Comparison of ENCODE assay signal across 13 cellular contexts in the genomic region with DNA sequence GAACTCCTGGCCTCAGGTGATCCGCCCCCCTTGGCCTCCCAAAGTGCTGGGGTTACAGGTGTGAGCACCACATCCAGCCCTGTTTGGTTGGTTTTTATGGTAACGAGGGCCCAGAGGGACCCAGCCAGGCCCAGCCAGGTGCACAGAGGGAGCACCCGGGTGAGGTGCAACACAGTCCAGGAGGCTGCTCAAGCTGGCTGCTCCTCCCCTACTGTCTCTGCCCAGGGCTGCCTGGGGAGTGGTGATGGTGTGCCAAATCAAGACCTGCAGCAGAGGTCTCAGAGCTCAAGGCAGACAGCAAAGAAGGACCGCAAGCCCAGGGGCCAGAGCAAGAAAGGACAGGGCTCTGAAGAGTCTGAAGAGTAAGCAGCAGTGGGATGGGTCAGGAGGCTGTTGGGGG. TPM values are rescaled to one million over a fixed set of nuclear protein-coding genes. Genes with fewer than 3 reads are reported as not detected.
DNase-seq lines count a peak whose midpoint lies in the region; TF ChIP-seq lines count a peak whose summit lies in the region.
"Had no signal": no experiment of that assay in that cellular context is flagged by ENCODE, and none has a peak within 500 bp of the region (broad histone marks: within the 10 kb centered on the region; RNA-seq: fewer than 3 reads in every experiment).

No MANE protein-coding gene starts in this region.

- H3K27ac ChIP-seq in HUES64 (ENCODE audit: low read depth, low read length) (peak overlapping the region; percentile 49; the same call in 1 of the 2 replicates), osteoblast (ENCODE audit: low read depth, low read length) (no peak overlapping the region), OCI-LY7 (ENCODE audit: low read depth, low read length, poor library complexity, severe bottlenecking) (no peak overlapping the region)

- CTCF ChIA-PET in OCI-LY7 (lab: Charles Lee; ENCODE audit: unreplicated experiment): no interaction called here

- H3K27ac Mint-ChIP-seq in dendritic cell treated with granulocyte-macrophage colony-stimulating factor and Interleukin-4, amounts not matched to agents 40 ng/mL and 50 ng/mL, for 4 days: peak overlapping the region; percentile 14
- H3K27ac Mint-ChIP-seq: CD4-positive, CD25-positive, alpha-beta regulatory T cell had no signal

- POLR2A ChIA-PET in OCI-LY7 (lab: Charles Lee): interaction anchor here (0.6 kb wide), 1 partner anchor 1143 kb away, joined by 3 read pairs; no protein-coding TSS in a partner anchor

- H3K36me3 Mint-ChIP-seq in dendritic cell treated with granulocyte-macrophage colony-stimulating factor and Interleukin-4, amounts not matched to agents 40 ng/mL and 50 ng/mL, for 4 days (ENCODE audit: low read depth): no peaks in the 10 kb centered on the region
- H3K36me3 Mint-ChIP-seq: CD4-positive, CD25-positive, alpha-beta regulatory T cell had no signal

- peak overlapping the region; percentile 8; the same call in 1 of the 2 replicates for H3K9ac ChIP-seq in HUES64 (ENCODE audit: low read depth, low read length)

- DNase-seq in osteoblast (ENCODE audit: insufficient read length, low spot score, missing footprints): peak; percentile 21
- DNase-seq in OCI-LY7 (ENCODE audit: low spot score): no peak
- DNase-seq in T-helper 9 cell: no peak
- DNase-seq: ACHN; CD4-positive, CD25-positive, alpha-beta regulatory T cell; NCI-H146; NCI-H226; NCI-H526; PC-3; SHP77 had no signal

- peaks cover 14% of the 10 kb centered on the region for H3K27me3 Mint-ChIP-seq in dendritic cell treated with granulocyte-macrophage colony-stimulating factor and Interleukin-4, amounts not matched to agents 40 ng/mL and 50 ng/mL, for 4 days

- H4K20me1 ChIP-seq in osteoblast (ENCODE audit: insufficient read depth, low read length) (no peaks in the 10 kb centered on the region), OCI-LY7 (ENCODE audit: insufficient read depth, low read length) (no peaks in the 10 kb centered on the region)

- no peak overlapping the region; the same call in 1 of the 2 replicates for H3K4me3 ChIP-seq in HUES64 (ENCODE audit: low read length)
- no peak overlapping the region for H3K4me3 ChIP-seq in osteoblast (ENCODE audit: insufficient read depth, low read length)
- H3K4me3 ChIP-seq in OCI-LY7 (ENCODE audit: low read depth, low read length, poor library complexity, severe bottlenecking): no peak overlapping the region
- H3K4me3 ChIP-seq: HAP-1 had no signal

- H3K4me2 ChIP-seq in osteoblast (ENCODE audit: insufficient read depth, low read length) (no peak overlapping the region), OCI-LY7 (ENCODE audit: low read length) (no peak overlapping the region)

- BruUV-seq in OCI-LY7 (replicated peaks; lab: Mats Ljungman, UMichigan): no TSS peak

- H3K4me1 ChIP-seq in HUES64 (ENCODE audit: insufficient read depth, low read length): peaks cover 9% of the 10 kb centered on the region
- peaks cover 7% of the 10 kb centered on the region for H3K4me1 ChIP-seq in osteoblast (ENCODE audit: insufficient read depth, low read length)
- H3K4me1 ChIP-seq in OCI-LY7 (ENCODE audit: insufficient read depth, low read length, poor library complexity, severe bottlenecking): peaks cover 4% of the 10 kb centered on the region
- H3K4me1 ChIP-seq: HAP-1 had no signal

- intact Hi-C loops in dendritic cell treated with granulocyte-macrophage colony-stimulating factor and Interleukin-4, amounts not matched to agents 40 ng/mL and 50 ng/mL, for 4 days (cut with micrococcal nuclease): no loop called here
- intact Hi-C loops in OCI-LY7 (cut with micrococcal nuclease; ENCODE audit: unreplicated experiment): no loop called here

- TF ChIP-seq CTCF in osteoblast (IDR thresholded peaks at IDR 0.05; ENCODE audit: extremely low read depth, low read depth, low read length): no peak
- no peak for TF ChIP-seq CTCF in OCI-LY7 (conservative IDR thresholded peaks at IDR 0.05; ENCODE audit: low read length)

- no peaks in the 10 kb centered on the region for H3K9me3 Mint-ChIP-seq in dendritic cell treated with granulocyte-macrophage colony-stimulating factor and Interleukin-4, amounts not matched to agents 40 ng/mL and 50 ng/mL, for 4 days
- H3K9me3 Mint-ChIP-seq: CD4-positive, CD25-positive, alpha-beta regulatory T cell had no signal

- H3K9me3 ChIP-seq in HUES64 (ENCODE audit: insufficient read depth, low read depth, low read length) (no peaks in the 10 kb centered on the region), osteoblast (ENCODE audit: low read depth, low read length) (no peaks in the 10 kb centered on the region), OCI-LY7 (ENCODE audit: low read length) (no peaks in the 10 kb centered on the region)
- H3K9me3 ChIP-seq: HAP-1 had no signal

- no peaks in the 10 kb centered on the region for H3K9me2 ChIP-seq in OCI-LY7 (ENCODE audit: insufficient read depth, low read length)

- H3K27me3 ChIP-seq in HUES64 (ENCODE audit: insufficient read depth, low read length): no peaks in the 10 kb centered on the region
- H3K27me3 ChIP-seq in osteoblast (ENCODE audit: insufficient read depth, low read length): no peaks in the 10 kb centered on the region

- H3K36me3 ChIP-seq in HUES64 (ENCODE audit: insufficient read depth, low read length): no peaks in the 10 kb centered on the region
- no peaks in the 10 kb centered on the region for H3K36me3 ChIP-seq in osteoblast (ENCODE audit: insufficient read depth, low read length)
- no peaks in the 10 kb centered on the region for H3K36me3 ChIP-seq in OCI-LY7 (ENCODE audit: insufficient read depth, low read length)
- H3K36me3 ChIP-seq: HAP-1 had no signal

- H3K79me2 ChIP-seq in osteoblast (ENCODE audit: insufficient read depth, low read length) (no peaks in the 10 kb centered on the region), OCI-LY7 (ENCODE audit: insufficient read depth, low read depth, low read length) (no peaks in the 10 kb centered on the region)

- WGBS in HUES64: 91% methylated on average over 4 of the region's 4 CpGs

- peaks cover 28% of the 10 kb centered on the region for H3K4me1 Mint-ChIP-seq in dendritic cell treated with granulocyte-macrophage colony-stimulating factor and Interleukin-4, amounts not matched to agents 40 ng/mL and 50 ng/mL, for 4 days (ENCODE audit: low read depth)

- H3K4me3 Mint-ChIP-seq in dendritic cell treated with granulocyte-macrophage colony-stimulating factor and Interleukin-4, amounts not matched to agents 40 ng/mL and 50 ng/mL, for 4 days: no peak overlapping the region
- H3K4me3 Mint-ChIP-seq: CD4-positive, CD25-positive, alpha-beta regulatory T cell had no signal

- H2AFZ ChIP-seq in osteoblast (ENCODE audit: low read length): no peak overlapping the region
- H2AFZ ChIP-seq in OCI-LY7 (ENCODE audit: low read length): no peak overlapping the region

RNA-seq across cellular contexts. Expression of gene TSGA10IP, which starts 1.4 kb away (rescaled TPM):
- polyA plus RNA-seq in HUES64 (2013, experiment 1 of 2): 2.3 TPM
- polyA plus RNA-seq in HUES64 (2013, experiment 2 of 2): 3.6 TPM
- total RNA-seq in osteoblast (not detected in 2 replicates), OCI-LY7 (2022) (not detected in 2 replicates)
- total RNA-seq in OCI-LY7 (2014; rRNA removed; shearing (Covaris generic)): not detected in 2 replicates
- total RNA-seq: CD4-positive, CD25-positive, alpha-beta regulatory T cell; PC-3 had no signal
- polyA plus RNA-seq: CD4-positive, CD25-positive, alpha-beta regulatory T cell had no signal

RNA-seq across cellular contexts. Expression of gene SART1, which starts 14.9 kb away (rescaled TPM):
- 42.6 TPM for polyA plus RNA-seq in HUES64 (2013, experiment 1 of 2)
- polyA plus RNA-seq in HUES64 (2013, experiment 2 of 2): 45.3 TPM
- total RNA-seq in osteoblast (22.4 and 25.3 TPM in 2 replicates), OCI-LY7 (2022) (55.5 and 57.8 TPM in 2 replicates)
- total RNA-seq in OCI-LY7 (2014; rRNA removed; shearing (Covaris generic)): 50.4 and 93.8 TPM in 2 replicates

RNA-seq across cellular contexts. Expression of gene DRAP1, which starts 27.4 kb away (rescaled TPM):
- 87.0 TPM for polyA plus RNA-seq in HUES64 (2013, experiment 1 of 2)
- polyA plus RNA-seq in HUES64 (2013, experiment 2 of 2): 93.0 TPM
- total RNA-seq in osteoblast (170 and 190 TPM in 2 replicates), OCI-LY7 (2022) (68.2 and 81.2 TPM in 2 replicates)
- 93.2 and 110 TPM in 2 replicates for total RNA-seq in OCI-LY7 (2014; rRNA removed; shearing (Covaris generic))

RNA-seq across cellular contexts. Expression of gene C11orf68, which starts 27.8 kb away (rescaled TPM):
- polyA plus RNA-seq in HUES64 (2013, experiment 1 of 2): 17.7 TPM
- polyA plus RNA-seq in HUES64 (2013, experiment 2 of 2): 19.4 TPM
- total RNA-seq in osteoblast (30.9 and 32.9 TPM in 2 replicates), OCI-LY7 (2022) (26.2 and 28.1 TPM in 2 replicates)
- total RNA-seq in OCI-LY7 (2014; rRNA removed; shearing (Covaris generic)): 10.7 and 11.7 TPM in 2 replicates

RNA-seq across cellular contexts. Expression of gene FOSL1, which starts 46.5 kb away (rescaled TPM):
- polyA plus RNA-seq in HUES64 (2013, experiment 1 of 2): 15.0 TPM
- 12.0 TPM for polyA plus RNA-seq in HUES64 (2013, experiment 2 of 2)
- total RNA-seq in osteoblast: 13.0 and 13.8 TPM in 2 replicates
- 0.88 TPM in 1 of 2 replicates, not detected in the other for total RNA-seq in OCI-LY7 (2014; rRNA removed; shearing (Covaris generic))
- total RNA-seq in OCI-LY7 (2022): 0.52 TPM in 1 of 2 replicates, not detected in the other
- polyA plus RNA-seq: CD4-positive, CD25-positive, alpha-beta regulatory T cell had no signal
